In genomic region chr11:113839842-113840241, GRCh38 we compare ENCODE assay signal across 11 cellular contexts. TPM values are rescaled to one million over a fixed set of nuclear protein-coding genes. Genes with fewer than 3 reads are reported as not detected.
DNase-seq lines count a peak whose midpoint lies in the region; ATAC-seq and TF ChIP-seq lines count a peak whose summit lies in the region.
"Had no signal": no experiment of that assay in that cellular context is flagged by ENCODE, and none has a peak within 500 bp of the region (broad histone marks: within the 10 kb centered on the region; RNA-seq: fewer than 3 reads in every experiment).

No MANE protein-coding gene starts in this region.

- H3K4me3 ChIP-seq in uterus, result no peak overlapping the region

- no TSS peak for BruUV-seq in MCF 10A (replicated peaks; lab: Mats Ljungman, UMichigan)

- no peak for TF ChIP-seq POLR2A in uterus (IDR thresholded peaks at IDR 0.05)

- CTCF ChIA-PET in MCF 10A (lab: Yijun Ruan, JAX), result no interaction called here

- no peak overlapping the region for H3K27ac ChIP-seq in uterus

- H3K4me3 Mint-ChIP-seq in stimulated activated naive CD8-positive, alpha-beta T cell treated with anti-CD3 and anti-CD28 coated beads, Interleukin-15, amount 100 ng/mL, for 72 hours, result no peak overlapping the region
- H3K4me3 Mint-ChIP-seq in MCF 10A (ENCODE audit: unreplicated experiment), result no peak overlapping the region

- no peaks in the 10 kb centered on the region for H3K9me3 Mint-ChIP-seq in stimulated activated naive CD8-positive, alpha-beta T cell treated with anti-CD3 and anti-CD28 coated beads, Interleukin-15, amount 100 ng/mL, for 72 hours
- no peaks in the 10 kb centered on the region for H3K9me3 Mint-ChIP-seq in MCF 10A (ENCODE audit: unreplicated experiment)

- H3K9me3 ChIP-seq in uterus, result no peaks in the 10 kb centered on the region

- H3K27ac Mint-ChIP-seq in stimulated activated naive CD8-positive, alpha-beta T cell treated with anti-CD3 and anti-CD28 coated beads, Interleukin-15, amount 100 ng/mL, for 72 hours, result no peak overlapping the region
- no peak overlapping the region for H3K27ac Mint-ChIP-seq in MCF 10A (ENCODE audit: low read depth, unreplicated experiment)

- no peaks in the 10 kb centered on the region for H3K27me3 ChIP-seq in uterus

- intact Hi-C loops in MCF 10A (cut with micrococcal nuclease), result no loop called here
- intact Hi-C loops in uterus (cut with DNase I; ENCODE audit: low total_unique reads), result no loop called here
- intact Hi-C loops in posterior vena cava (cut with DNase I), result no loop called here

- H3K4me1 Mint-ChIP-seq in stimulated activated naive CD8-positive, alpha-beta T cell treated with anti-CD3 and anti-CD28 coated beads, Interleukin-15, amount 100 ng/mL, for 72 hours, result peaks cover 8% of the 10 kb centered on the region
- no peaks in the 10 kb centered on the region for H3K4me1 Mint-ChIP-seq in MCF 10A (ENCODE audit: insufficient read depth, unreplicated experiment)

- H3K36me3 Mint-ChIP-seq in MCF 10A (ENCODE audit: insufficient read depth, unreplicated experiment), result peaks cover 17% of the 10 kb centered on the region

- DNase-seq in stimulated activated naive CD8-positive, alpha-beta T cell treated with anti-CD3 and anti-CD28 coated beads, Interleukin-15, Interleukin-2, amounts not matched to agents 100 U/mL and 50 U/mL, for 24 hours, result no peak
- DNase-seq in stimulated activated naive CD8-positive, alpha-beta T cell treated with anti-CD3 and anti-CD28 coated beads, Interleukin-15, amount 100 ng/mL, for 72 hours, result no peak
- DNase-seq in DMS53 (lab: John Stamatoyannopoulos, UW) (no peak), MCF 10A (ENCODE audit: unreplicated experiment) (no peak), uterus (no peak), posterior vena cava (ENCODE audit: low spot score) (no peak)
- DNase-seq: amniotic stem cell, erythroblast, OCI-M1 had no signal

- H3K27me3 Mint-ChIP-seq in stimulated activated naive CD8-positive, alpha-beta T cell treated with anti-CD3 and anti-CD28 coated beads, Interleukin-15, amount 100 ng/mL, for 72 hours, result no peaks in the 10 kb centered on the region
- no peaks in the 10 kb centered on the region for H3K27me3 Mint-ChIP-seq in MCF 10A (ENCODE audit: insufficient read depth, unreplicated experiment)

- H3K36me3 ChIP-seq in uterus, result no peaks in the 10 kb centered on the region

- ATAC-seq in stimulated activated naive CD8-positive, alpha-beta T cell treated with anti-CD3 and anti-CD28 coated beads, Interleukin-15, Interleukin-2, amounts not matched to agents 100 U/mL and 50 U/mL, for 24 hours, result peak; percentile 19
- no peak for ATAC-seq in stimulated activated naive CD8-positive, alpha-beta T cell treated with anti-CD3 and anti-CD28 coated beads, Interleukin-15, amount 100 ng/mL, for 72 hours
- ATAC-seq in HG02623 (IDR thresholded peaks at IDR 0.05; ENCODE audit: unreplicated experiment), result peak; percentile 83
- ATAC-seq in HG03469 (IDR thresholded peaks at IDR 0.05; ENCODE audit: unreplicated experiment), result peak; percentile 89

- H3K4me1 ChIP-seq in uterus, result no peaks in the 10 kb centered on the region

- POLR2A ChIA-PET in MCF 10A (lab: Yijun Ruan, JAX), result no interaction called here

- TF ChIP-seq CTCF in MCF 10A (IDR thresholded peaks at IDR 0.05; ENCODE audit: unreplicated experiment), result no peak
- no peak for TF ChIP-seq CTCF in uterus (IDR thresholded peaks at IDR 0.05)

RNA-seq across cellular contexts. Expression of gene USP28, which starts 35.5 kb away (rescaled TPM):
- 15.8 and 17.2 TPM in 2 replicates for total RNA-seq in MCF 10A (2022)
- 10 to 100 TPM in 3 of 4 donors, 1 to 10 TPM in 1; 5.3 to 43.3 (median 22.4) TPM for total RNA-seq in uterus
- total RNA-seq in posterior vena cava, result 10 to 100 TPM; 14.2 to 23.1 TPM
